In the genomic region with DNA sequence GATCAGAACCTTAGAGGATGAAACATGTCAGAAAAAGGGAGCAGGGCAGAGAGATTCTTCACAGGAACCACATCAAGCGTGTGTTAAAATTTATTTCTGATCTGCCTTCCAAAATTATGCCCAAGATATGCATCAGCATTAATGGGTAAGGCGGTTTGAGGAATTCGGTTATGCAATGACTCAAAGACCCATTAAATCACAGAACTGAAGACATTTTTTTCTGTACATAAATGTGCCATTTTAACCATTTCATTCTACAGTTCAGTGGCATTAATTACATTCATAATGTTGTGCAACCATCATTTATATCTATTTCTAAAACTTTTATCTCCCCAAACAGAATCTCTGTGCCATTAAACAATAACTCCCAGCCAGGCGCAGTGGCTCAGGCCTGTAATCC, we compare ENCODE assay signal across 2 cellular contexts.
TF ChIP-seq lines count a peak whose summit lies in the region.

No MANE protein-coding gene starts in this region.

TF ChIP-seq in liver, 16 proteins besides CTCF, POLR2A, EP300 and RAD21:
- no peak for TF ChIP-seq GABPA (IDR thresholded peaks at IDR 0.05 in 1 of 2, conservative IDR thresholded peaks at IDR 0.05 in 1 of 2)
- TF ChIP-seq, protein P1, sequence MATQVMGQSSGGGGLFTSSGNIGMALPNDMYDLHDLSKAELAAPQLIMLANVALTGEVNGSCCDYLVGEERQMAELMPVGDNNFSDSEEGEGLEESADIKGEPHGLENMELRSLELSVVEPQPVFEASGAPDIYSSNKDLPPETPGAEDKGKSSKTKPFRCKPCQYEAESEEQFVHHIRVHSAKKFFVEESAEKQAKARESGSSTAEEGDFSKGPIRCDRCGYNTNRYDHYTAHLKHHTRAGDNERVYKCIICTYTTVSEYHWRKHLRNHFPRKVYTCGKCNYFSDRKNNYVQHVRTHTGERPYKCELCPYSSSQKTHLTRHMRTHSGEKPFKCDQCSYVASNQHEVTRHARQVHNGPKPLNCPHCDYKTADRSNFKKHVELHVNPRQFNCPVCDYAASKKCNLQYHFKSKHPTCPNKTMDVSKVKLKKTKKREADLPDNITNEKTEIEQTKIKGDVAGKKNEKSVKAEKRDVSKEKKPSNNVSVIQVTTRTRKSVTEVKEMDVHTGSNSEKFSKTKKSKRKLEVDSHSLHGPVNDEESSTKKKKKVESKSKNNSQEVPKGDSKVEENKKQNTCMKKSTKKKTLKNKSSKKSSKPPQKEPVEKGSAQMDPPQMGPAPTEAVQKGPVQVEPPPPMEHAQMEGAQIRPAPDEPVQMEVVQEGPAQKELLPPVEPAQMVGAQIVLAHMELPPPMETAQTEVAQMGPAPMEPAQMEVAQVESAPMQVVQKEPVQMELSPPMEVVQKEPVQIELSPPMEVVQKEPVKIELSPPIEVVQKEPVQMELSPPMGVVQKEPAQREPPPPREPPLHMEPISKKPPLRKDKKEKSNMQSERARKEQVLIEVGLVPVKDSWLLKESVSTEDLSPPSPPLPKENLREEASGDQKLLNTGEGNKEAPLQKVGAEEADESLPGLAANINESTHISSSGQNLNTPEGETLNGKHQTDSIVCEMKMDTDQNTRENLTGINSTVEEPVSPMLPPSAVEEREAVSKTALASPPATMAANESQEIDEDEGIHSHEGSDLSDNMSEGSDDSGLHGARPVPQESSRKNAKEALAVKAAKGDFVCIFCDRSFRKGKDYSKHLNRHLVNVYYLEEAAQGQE (IDR thresholded peaks at IDR 0.05): no peak

TF ChIP-seq in HepG2, 621 proteins besides CTCF, POLR2A, EP300 and RAD21:
- TF ChIP-seq ZBTB20 (CRISPR knock-in tag; IDR thresholded peaks at IDR 0.05; ENCODE audit: borderline replicate concordance, low read depth) (no peak), MAFK (conservative IDR thresholded peaks at IDR 0.05 in 1 of 2, IDR thresholded peaks at IDR 0.05 in 1 of 2; ENCODE audit: low read length in 2 of 2) (no peak), TEAD2 (CRISPR knock-in tag; IDR thresholded peaks at IDR 0.05) (no peak), ZNF101 (CRISPR knock-in tag; IDR thresholded peaks at IDR 0.05; ENCODE audit: borderline replicate concordance, low read depth) (no peak), DNMT1 (CRISPR knock-in tag; IDR thresholded peaks at IDR 0.05) (no peak), SRSF9 (IDR thresholded peaks at IDR 0.05; ENCODE audit: borderline replicate concordance, insufficient read depth, low read depth, low read length, poor library complexity, severe bottlenecking) (no peak), CEBPB (IDR thresholded peaks at IDR 0.05; ENCODE audit: borderline replicate concordance, low read depth, low read length) (no peak), CREM (IDR thresholded peaks at IDR 0.05) (no peak), CREM (CRISPR knock-in tag; IDR thresholded peaks at IDR 0.05) (no peak), TMF1 (CRISPR knock-in tag; IDR thresholded peaks at IDR 0.05; ENCODE audit: low read depth) (no peak), SP140L (CRISPR knock-in tag; IDR thresholded peaks at IDR 0.05; ENCODE audit: borderline replicate concordance) (no peak)
